In genomic region chr6:28693751-28694443, GRCh38 we compare ENCODE assay signal across 18 cellular contexts.
DNase-seq lines count a peak whose midpoint lies in the region; ATAC-seq, FAIRE-seq and TF ChIP-seq lines count a peak whose summit lies in the region.
"Had no signal": no experiment of that assay in that cellular context is flagged by ENCODE, and none has a peak within 500 bp of the region (broad histone marks: within the 10 kb centered on the region; RNA-seq: fewer than 3 reads in every experiment).

No MANE protein-coding gene starts in this region.

- H3K9me3 Mint-ChIP-seq in stimulated activated naive CD8-positive, alpha-beta T cell treated with anti-CD3 and anti-CD28 coated beads, Interleukin-15, amount 100 ng/mL, for 72 hours: no peaks in the 10 kb centered on the region

- TF ChIP-seq POLR2A in H54 (IDR thresholded peaks at IDR 0.05; ENCODE audit: low read depth, low read length): no peak

- H3K9me3 ChIP-seq in mesodermal cell (ENCODE audit: control insufficient read depth, low read length): no peaks in the 10 kb centered on the region
- H3K9me3 ChIP-seq: BLaER1, prostate gland, stomach had no signal

- no peaks in the 10 kb centered on the region for H3K4me1 ChIP-seq in mesodermal cell (ENCODE audit: control insufficient read depth, insufficient read depth, low read length, poor library complexity, severe bottlenecking)
- H3K4me1 ChIP-seq: BLaER1, prostate gland had no signal

- H3K36me3 ChIP-seq in mesodermal cell (ENCODE audit: control insufficient read depth, insufficient read depth, low read length): no peaks in the 10 kb centered on the region
- H3K36me3 ChIP-seq: BLaER1, prostate gland, stomach had no signal

- peak overlapping the region; percentile 29 for H3K27ac ChIP-seq in mesodermal cell (ENCODE audit: low read depth, low read length, severe bottlenecking)
- H3K27ac ChIP-seq: BLaER1, prostate gland, stomach had no signal

- FAIRE-seq in H54 (lab: Jason Lieb, UNC): no peak
- FAIRE-seq: TTC549 had no signal

- peaks cover 22% of the 10 kb centered on the region for H3K4me1 Mint-ChIP-seq in stimulated activated naive CD8-positive, alpha-beta T cell treated with anti-CD3 and anti-CD28 coated beads, Interleukin-15, amount 100 ng/mL, for 72 hours

- no peak for ATAC-seq in stimulated activated naive CD8-positive, alpha-beta T cell treated with anti-CD3 and anti-CD28 coated beads, Interleukin-15, amount 100 ng/mL, for 72 hours
- no peak for ATAC-seq in stimulated activated naive CD8-positive, alpha-beta T cell treated with anti-CD3 and anti-CD28 coated beads, Interleukin-15, Interleukin-2, amounts not matched to agents 100 U/mL and 50 U/mL, for 24 hours

- WGBS in mesodermal cell (ENCODE audit: insufficient coverage in 2 of 2), 2 experiments: 41 to 47% methylated on average over 20 to 25 of the region's 26 CpGs

- no peak overlapping the region for H3K4me3 ChIP-seq in mesodermal cell (ENCODE audit: extremely low read depth, insufficient read depth, low read length, poor library complexity, severe bottlenecking)
- H3K4me3 ChIP-seq: BLaER1, lung, prostate gland had no signal

- intact Hi-C loops in posterior cingulate gyrus (cut with DNase I): no loop called here

- H3K27me3 Mint-ChIP-seq in stimulated activated naive CD8-positive, alpha-beta T cell treated with anti-CD3 and anti-CD28 coated beads, Interleukin-15, amount 100 ng/mL, for 72 hours: peaks cover 97% of the 10 kb centered on the region

- peak overlapping the region; percentile 68 to 73 for H3K4me3 Mint-ChIP-seq in stimulated activated naive CD8-positive, alpha-beta T cell treated with anti-CD3 and anti-CD28 coated beads, Interleukin-15, amount 100 ng/mL, for 72 hours

- no peak for DNase-seq in stimulated activated naive CD8-positive, alpha-beta T cell treated with anti-CD3 and anti-CD28 coated beads, Interleukin-15, amount 100 ng/mL, for 72 hours
- no peak for DNase-seq in stimulated activated naive CD8-positive, alpha-beta T cell treated with anti-CD3 and anti-CD28 coated beads, Interleukin-15, Interleukin-2, amounts not matched to agents 100 U/mL and 50 U/mL, for 24 hours
- DNase-seq in ecto neural progenitor cell (ENCODE audit: low spot score): peak; percentile 58
- DNase-seq in posterior cingulate gyrus: no peak
- no peak for DNase-seq in H54 (ENCODE audit: insufficient read length, low spot score)
- DNase-seq in mesenteric fat pad (ENCODE audit: low spot score): no peak
- no peak for DNase-seq in NCI-H187 treated with DMSO at 0.1 percent for 48 hours (lab: John Stamatoyannopoulos, UW)
- DNase-seq: amygdala; effector CD4-positive, alpha-beta T cell; NCI-H1417; NCI-H69; SHP77; stomach had no signal

- peak overlapping the region in 1 of 2 donors; percentile 20 for H3K27ac Mint-ChIP-seq in stimulated activated naive CD8-positive, alpha-beta T cell treated with anti-CD3 and anti-CD28 coated beads, Interleukin-15, amount 100 ng/mL, for 72 hours
